Comparison of ENCODE assay signal across 8 cellular contexts in the genomic region with DNA sequence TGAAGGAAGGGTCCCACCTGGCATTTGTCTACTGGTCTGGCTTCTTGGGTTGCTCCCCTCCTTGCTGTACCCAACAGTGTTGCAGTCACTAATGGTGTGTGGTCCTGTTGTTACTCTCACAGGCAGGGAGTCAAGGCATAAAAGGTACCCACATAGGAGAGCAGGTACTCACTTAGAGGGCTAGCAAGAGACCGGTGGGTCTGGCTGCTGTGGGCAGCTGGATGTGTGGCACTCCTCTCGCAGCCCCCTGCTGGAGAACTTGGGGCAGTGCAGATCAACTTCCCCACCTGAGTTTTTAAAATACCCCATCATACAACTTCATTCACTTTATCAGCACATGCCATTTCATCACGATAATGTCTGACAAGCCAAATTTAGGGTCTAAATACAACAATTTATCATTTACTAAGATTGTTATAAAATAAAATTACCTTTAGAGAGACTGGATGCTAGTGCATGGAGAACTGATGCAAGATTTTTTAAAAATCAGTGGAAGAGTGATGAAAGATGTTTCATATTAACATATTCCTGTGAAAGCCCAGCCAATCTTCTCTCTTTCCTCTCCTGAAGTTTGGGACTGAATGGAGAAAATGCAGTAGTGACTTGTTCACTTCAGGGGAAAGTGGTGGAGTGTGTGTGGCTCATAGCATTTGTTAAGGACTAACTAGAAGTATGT. TPM values are rescaled to one million over a fixed set of nuclear protein-coding genes. Genes with fewer than 3 reads are reported as not detected.
DNase-seq lines count a peak whose midpoint lies in the region; ATAC-seq, FAIRE-seq and TF ChIP-seq lines count a peak whose summit lies in the region.

No MANE protein-coding gene starts in this region.

- peak; percentile 53 for ATAC-seq in GM18505 (IDR thresholded peaks at IDR 0.05; ENCODE audit: unreplicated experiment)
- ATAC-seq in HG02870 (IDR thresholded peaks at IDR 0.05; ENCODE audit: unreplicated experiment), result no peak

- peaks cover 5% of the 10 kb centered on the region for H3K36me3 ChIP-seq in bronchial epithelial cell (ENCODE audit: control insufficient read depth, insufficient read depth, low read length)
- H3K36me3 ChIP-seq in kidney epithelial cell (ENCODE audit: control insufficient read depth, insufficient read depth, low read length), result peaks cover 2% of the 10 kb centered on the region

- no peak overlapping the region for H3K4me3 ChIP-seq in AG10803 (ENCODE audit: low read length)
- H3K4me3 ChIP-seq in bronchial epithelial cell (ENCODE audit: low read depth, low read length), result no peak overlapping the region
- H3K4me3 ChIP-seq in kidney epithelial cell (ENCODE audit: low read depth, low read length), result no peak overlapping the region

- TF ChIP-seq POLR2A in GM18505 (IDR thresholded peaks at IDR 0.05; ENCODE audit: borderline replicate concordance, extremely low read depth, insufficient read depth, insufficient read length), result no peak

- H3K27me3 ChIP-seq in bronchial epithelial cell (ENCODE audit: control insufficient read depth, insufficient read depth, low read length) (no peaks in the 10 kb centered on the region), kidney epithelial cell (ENCODE audit: control insufficient read depth, insufficient read depth, low read length) (no peaks in the 10 kb centered on the region)

- peak; percentile 39 for DNase-seq in AG10803 (ENCODE audit: low read depth)
- peak; percentile 40 for DNase-seq in M059J (ENCODE audit: low read depth)
- DNase-seq in bronchial epithelial cell (ENCODE audit: low read depth), result peak; percentile 29
- no peak for DNase-seq in kidney epithelial cell (ENCODE audit: low read depth)
- peak; percentile 30 to 35 for DNase-seq in stimulated activated CD4-positive, alpha-beta T cell treated with anti-CD3 and anti-CD28 coated beads, Interleukin-4, amount 100 ng/mL, for 48 hours (ENCODE audit: low read depth in 2 of 2)

- TF ChIP-seq CTCF in AG10803 (conservative IDR thresholded peaks at IDR 0.05; ENCODE audit: low read length) (peak; percentile 98), bronchial epithelial cell (IDR thresholded peaks at IDR 0.05; ENCODE audit: insufficient read depth, low read length, severe bottlenecking) (peak; percentile 90), kidney epithelial cell (IDR thresholded peaks at IDR 0.05; ENCODE audit: insufficient read depth, low read length, poor library complexity, severe bottlenecking) (peak; percentile 93)

- FAIRE-seq in TTC549 (lab: Jason Lieb, UNC) (peak; percentile 76), bronchial epithelial cell (lab: Jason Lieb, UNC) (no peak)

RNA-seq across cellular contexts. Expression of gene ACP6, which starts 42.8 kb away (rescaled TPM):
- total RNA-seq in M059J (2014; rRNA removed; shearing (Covaris generic)), result 5.0 and 10.0 TPM in 2 replicates
- total RNA-seq in bronchial epithelial cell (5.2 and 6.6 TPM in 2 replicates), kidney epithelial cell (10.1 and 12.5 TPM in 2 replicates)
